In genomic region chr16:69105501-69106361, GRCh38 we compare ENCODE assay signal across 8 cellular contexts. TPM values are rescaled to one million over a fixed set of nuclear protein-coding genes. Genes with fewer than 3 reads are reported as not detected.
DNase-seq lines count a peak whose midpoint lies in the region; ATAC-seq and TF ChIP-seq lines count a peak whose summit lies in the region.

HAS3 (plus strand) TSS chr16:69105653; CDS start chr16:69109396, 3,743 bp downstream.

- peaks cover 63% of the 10 kb centered on the region for H4K20me1 ChIP-seq in BLaER1

- DNase-seq in NCI-H2171 (lab: John Stamatoyannopoulos, UW) (peak; percentile 52), foreskin fibroblast (peak; percentile 50 to 81), aorta (peak; percentile 57 to 84), activated gamma-delta T cell treated with Interleukin-2 at 50 U/mL for 16 hours (no peak)
- peak; percentile 39 for DNase-seq in activated T-cell treated with anti-CD3 and anti-CD28 coated beads, Interleukin-2, amount 50 U/mL, for 1 hour

- H3K36me3 Mint-ChIP-seq in nephron (ENCODE audit: low read depth): peaks cover 5% of the 10 kb centered on the region

- peak within 1 kb of the TSS; percentile 100 for H3K4me2 ChIP-seq in BLaER1

- TF ChIP-seq CTCF in foreskin fibroblast (IDR thresholded peaks at IDR 0.05; ENCODE audit: low read depth, low read length) (no peak), nephron (IDR thresholded peaks at IDR 0.05; ENCODE audit: unreplicated experiment in 3 of 3) (peak in 2 of 3 experiments; percentile 22 to 28)

- 0% methylated on average over 60 to 80 of the region's 80 CpGs for WGBS in aorta, 2 donors

- H3K4me1 ChIP-seq in BLaER1 (peaks cover 20% of the 10 kb centered on the region; the same call in 1 of the 2 replicates), aorta (ENCODE audit: control insufficient read depth in 1 of 2, insufficient read depth in 2 of 2, low read length in 2 of 2) (no peaks in the 10 kb centered on the region)

- H3K27ac ChIP-seq in BLaER1 (no peak within 1 kb of the TSS), aorta (ENCODE audit: low read depth in 1 of 2, low read length in 2 of 2) (no peak within 1 kb of the TSS)

- no peaks in the 10 kb centered on the region for H3K9me3 Mint-ChIP-seq in nephron

- peaks cover 12% of the 10 kb centered on the region for H3K4me1 Mint-ChIP-seq in nephron

- H3K9me3 ChIP-seq in BLaER1 (no peaks in the 10 kb centered on the region), aorta (ENCODE audit: control insufficient read depth, low read length) (no peaks in the 10 kb centered on the region)

- H3K27ac Mint-ChIP-seq in nephron: no peak within 1 kb of the TSS

- peak within 1 kb of the TSS; percentile 88 to 93 (median 93) for H3K4me3 Mint-ChIP-seq in nephron

- H3K27me3 ChIP-seq in BLaER1 (peaks cover 48% of the 10 kb centered on the region), aorta (ENCODE audit: control insufficient read depth in 1 of 2, insufficient read depth in 2 of 2, low read length in 1 of 2) (no peaks in the 10 kb centered on the region)

- intact Hi-C loops in aorta (cut with DNase I): loop anchor here in 1 of 2 donors (1.0 kb wide), 1 partner anchor 15 kb away; no protein-coding TSS in a partner anchor

- H3K27me3 Mint-ChIP-seq in nephron (ENCODE audit: low read depth): peaks cover 79% of the 10 kb centered on the region

- peaks cover 15% of the 10 kb centered on the region for H3K36me3 ChIP-seq in BLaER1
- peaks cover 0 to 4% of the 10 kb centered on the region in 2 donors for H3K36me3 ChIP-seq in aorta (ENCODE audit: control insufficient read depth in 1 of 2, insufficient read depth in 2 of 2, low read length in 1 of 2)

- peak; percentile 55 for ATAC-seq in GM18498 (IDR thresholded peaks at IDR 0.05; ENCODE audit: unreplicated experiment)
- ATAC-seq in aorta (ENCODE audit: low FRiP score): peak; percentile 60

- H3K9ac ChIP-seq in BLaER1: peak within 1 kb of the TSS; percentile 62; the same call in 1 of the 2 replicates

- H3K4me3 ChIP-seq in BLaER1: peak within 1 kb of the TSS; percentile 75
- H3K4me3 ChIP-seq in foreskin fibroblast (ENCODE audit: low read depth in 1 of 2, low read length in 2 of 2): peak within 1 kb of the TSS; percentile 47 to 53
- H3K4me3 ChIP-seq in aorta (ENCODE audit: low read length in 2 of 2): peak within 1 kb of the TSS; percentile 17 to 56

RNA-seq across cellular contexts. Expression of gene HAS3, which starts in this region (rescaled TPM):
- 1 to 10 TPM in 1 of 2 donors, under 1 TPM in 1; 0.68 to 1.3 TPM for total RNA-seq in aorta
- under 1 TPM; 0.54 to 0.88 TPM for polyA plus RNA-seq in aorta
